ENCODE assay signal across 8 cellular contexts in the genomic region with DNA sequence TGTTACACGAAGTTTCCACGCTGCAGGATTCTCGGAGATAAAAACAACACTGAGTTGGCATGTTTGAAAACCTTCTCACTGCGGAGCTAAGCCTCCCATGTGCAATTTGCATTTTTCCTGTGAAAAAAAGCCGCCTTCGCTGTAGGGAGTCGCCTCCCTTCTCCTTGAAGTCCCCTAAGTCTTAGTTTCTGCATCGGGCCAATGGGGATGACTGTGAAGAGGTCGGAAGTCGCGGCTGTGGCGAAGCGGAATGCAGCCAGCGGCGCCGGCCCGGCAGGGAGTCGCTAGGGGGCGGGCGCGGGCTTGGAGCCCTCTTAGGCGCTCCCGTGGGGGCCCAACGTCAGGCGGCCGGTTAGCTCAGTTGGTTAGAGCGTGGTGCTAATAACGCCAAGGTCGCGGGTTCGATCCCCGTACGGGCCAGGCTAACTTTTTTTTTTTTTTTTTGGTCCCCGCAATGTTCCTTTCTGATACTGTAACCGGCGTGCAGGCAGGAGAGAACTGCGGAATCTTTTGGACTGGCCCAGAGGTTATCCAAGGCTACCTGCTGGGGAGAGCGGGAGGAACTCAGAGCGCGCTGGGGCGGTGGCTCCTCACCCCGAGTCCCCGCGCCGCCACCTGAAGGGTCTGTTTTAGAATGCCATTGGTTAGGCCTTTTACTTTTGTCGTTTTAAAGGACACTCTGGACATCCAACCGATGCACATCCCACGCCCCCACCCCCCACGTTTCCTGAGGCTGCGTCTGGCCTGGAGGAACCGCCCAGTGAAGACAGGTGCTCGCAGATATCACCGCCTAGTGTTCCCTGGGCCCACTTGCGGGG. TPM values are rescaled to one million over a fixed set of nuclear protein-coding genes. Genes with fewer than 3 reads are reported as not detected.
DNase-seq lines count a peak whose midpoint lies in the region; ATAC-seq and TF ChIP-seq lines count a peak whose summit lies in the region.

No MANE protein-coding gene starts in this region.

- H3K9me3 ChIP-seq in thoracic aorta: no peaks in the 10 kb centered on the region

- peak; percentile 95 for DNase-seq in GM12865 (ENCODE audit: low read depth)
- peak; percentile 55 for DNase-seq in NCI-H1048 (lab: John Stamatoyannopoulos, UW)
- peak; percentile 96 to 99 for DNase-seq in activated naive CD4-positive, alpha-beta T cell treated with anti-CD3 and anti-CD28 coated beads, Interleukin-2, amount 50 U/mL, for 72 hours (ENCODE audit: low spot score in 2 of 2)
- DNase-seq in head of caudate nucleus: peak; percentile 91 to 99 (median 96)
- DNase-seq in osteocyte (ENCODE audit: extremely low spot score, unreplicated experiment): peak; percentile 98
- DNase-seq in thoracic aorta (ENCODE audit: low spot score): peak; percentile 64

- ATAC-seq in HG02623 (IDR thresholded peaks at IDR 0.05; ENCODE audit: unreplicated experiment): peak; percentile 52
- peak; percentile 80 for ATAC-seq in SK-N-SH treated with all-trans-retinoic acid at 6 μM for 48 hours
- peak; percentile 76 to 77 for ATAC-seq in activated naive CD4-positive, alpha-beta T cell treated with anti-CD3 and anti-CD28 coated beads, Interleukin-2, amount 50 U/mL, for 72 hours
- peak; percentile 64 for ATAC-seq in thoracic aorta (ENCODE audit: insufficient number of reproducible peaks, low FRiP score, low read depth)

- H3K9me3 Mint-ChIP-seq in activated naive CD4-positive, alpha-beta T cell treated with anti-CD3 and anti-CD28 coated beads, Interleukin-2, amount 50 U/mL, for 72 hours: no peaks in the 10 kb centered on the region
- no peaks in the 10 kb centered on the region for H3K9me3 Mint-ChIP-seq in osteocyte (ENCODE audit: unreplicated experiment)

- peaks cover 0 to 5% of the 10 kb centered on the region in 2 donors for H3K36me3 Mint-ChIP-seq in activated naive CD4-positive, alpha-beta T cell treated with anti-CD3 and anti-CD28 coated beads, Interleukin-2, amount 50 U/mL, for 72 hours
- H3K36me3 Mint-ChIP-seq in osteocyte (ENCODE audit: unreplicated experiment): no peaks in the 10 kb centered on the region

- peak overlapping the region; percentile 64 to 75 for H3K27ac ChIP-seq in thoracic aorta

- H3K27me3 ChIP-seq in thoracic aorta (replicated peaks; ENCODE audit: insufficient read depth): no peaks in the 10 kb centered on the region

- no peaks in the 10 kb centered on the region for H3K27me3 Mint-ChIP-seq in osteocyte (ENCODE audit: unreplicated experiment)

- peaks cover 51% of the 10 kb centered on the region for H3K4me1 Mint-ChIP-seq in osteocyte (ENCODE audit: unreplicated experiment)

- peaks cover 5 to 54% of the 10 kb centered on the region in 2 donors for H3K4me1 ChIP-seq in thoracic aorta (ENCODE audit: control insufficient read depth in 1 of 2, low read depth in 2 of 2)

- H3K4me3 ChIP-seq in GM12865 (ENCODE audit: low read depth, low read length) (peak overlapping the region; percentile 73), thoracic aorta (peak overlapping the region; percentile 75)

- TF ChIP-seq CTCF in GM12865 (IDR thresholded peaks at IDR 0.05; ENCODE audit: insufficient read depth, low read depth, low read length, missing control alignments) (peak; percentile 83), osteocyte (IDR thresholded peaks at IDR 0.05) (peak; percentile 59), thoracic aorta (IDR thresholded peaks at IDR 0.05) (peak; percentile 60)

- intact Hi-C loops in head of caudate nucleus (cut with DNase I): loop anchor here (10.0 kb wide), 2 partner anchors 198 to 352 kb away; a partner anchor contains a TSS

- peak overlapping the region; percentile 98 to 99 for H3K27ac Mint-ChIP-seq in activated naive CD4-positive, alpha-beta T cell treated with anti-CD3 and anti-CD28 coated beads, Interleukin-2, amount 50 U/mL, for 72 hours
- peak overlapping the region; percentile 97 for H3K27ac Mint-ChIP-seq in osteocyte (ENCODE audit: unreplicated experiment)

- H3K4me3 Mint-ChIP-seq in osteocyte (ENCODE audit: unreplicated experiment): peak overlapping the region; percentile 89

- H3K36me3 ChIP-seq in thoracic aorta: no peaks in the 10 kb centered on the region

TF ChIP-seq in SK-N-SH treated with all-trans-retinoic acid at 6 μM for 48 hours, 23 proteins besides CTCF, POLR2A, EP300 and RAD21:
- TF ChIP-seq ESRRG (CRISPR knock-in tag; IDR thresholded peaks at IDR 0.05) (no peak), GLIS3 (CRISPR knock-in tag; IDR thresholded peaks at IDR 0.05) (no peak), TOX (CRISPR knock-in tag; IDR thresholded peaks at IDR 0.05; ENCODE audit: borderline replicate concordance) (no peak), ZFP3 (CRISPR knock-in tag; IDR thresholded peaks at IDR 0.05) (no peak), TCF4 (CRISPR knock-in tag; IDR thresholded peaks at IDR 0.05; ENCODE audit: borderline replicate concordance) (no peak), SNAI2 (CRISPR knock-in tag; IDR thresholded peaks at IDR 0.05) (peak; percentile 83; the same call in 1 of the 2 replicates), ZNF70 (CRISPR knock-in tag; IDR thresholded peaks at IDR 0.05) (peak; percentile 81), ZNF8 (CRISPR knock-in tag; IDR thresholded peaks at IDR 0.05) (no peak)
- TF ChIP-seq, protein P1, sequence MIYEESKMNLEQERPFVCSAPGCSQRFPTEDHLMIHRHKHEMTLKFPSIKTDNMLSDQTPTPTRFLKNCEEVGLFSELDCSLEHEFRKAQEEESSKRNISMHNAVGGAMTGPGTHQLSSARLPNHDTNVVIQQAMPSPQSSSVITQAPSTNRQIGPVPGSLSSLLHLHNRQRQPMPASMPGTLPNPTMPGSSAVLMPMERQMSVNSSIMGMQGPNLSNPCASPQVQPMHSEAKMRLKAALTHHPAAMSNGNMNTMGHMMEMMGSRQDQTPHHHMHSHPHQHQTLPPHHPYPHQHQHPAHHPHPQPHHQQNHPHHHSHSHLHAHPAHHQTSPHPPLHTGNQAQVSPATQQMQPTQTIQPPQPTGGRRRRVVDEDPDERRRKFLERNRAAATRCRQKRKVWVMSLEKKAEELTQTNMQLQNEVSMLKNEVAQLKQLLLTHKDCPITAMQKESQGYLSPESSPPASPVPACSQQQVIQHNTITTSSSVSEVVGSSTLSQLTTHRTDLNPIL (CRISPR knock-in tag; IDR thresholded peaks at IDR 0.05; ENCODE audit: low read depth): no peak

RNA-seq across cellular contexts. Expression of a gene that starts 2.6 kb away (rescaled TPM):
- 10 to 100 TPM in 1 of 2 donors, 1 to 10 TPM in 1; 6.3 to 19.8 TPM for total RNA-seq in activated naive CD4-positive, alpha-beta T cell treated with anti-CD3 and anti-CD28 coated beads, Interleukin-2, amount 50 U/mL, for 72 hours
- total RNA-seq in osteocyte (9.3 and 10.1 TPM in 2 replicates), thoracic aorta (1 to 10 TPM; 4.2 to 7.0 TPM)

RNA-seq across cellular contexts. Expression of a gene that starts 12.0 kb away (rescaled TPM):
- total RNA-seq in activated naive CD4-positive, alpha-beta T cell treated with anti-CD3 and anti-CD28 coated beads, Interleukin-2, amount 50 U/mL, for 72 hours: 1 to 10 TPM; 4.4 to 9.1 TPM
- total RNA-seq in osteocyte (5.8 and 9.5 TPM in 2 replicates), thoracic aorta (10 to 100 TPM; 15.0 to 41.0 TPM)

RNA-seq across cellular contexts. Expression of a gene that starts 45.7 kb away (rescaled TPM):
- total RNA-seq in activated naive CD4-positive, alpha-beta T cell treated with anti-CD3 and anti-CD28 coated beads, Interleukin-2, amount 50 U/mL, for 72 hours: 10 to 100 TPM; 42.6 to 42.8 TPM
- total RNA-seq in osteocyte (26.9 and 30.7 TPM in 2 replicates), thoracic aorta (10 to 100 TPM; 32.5 to 36.5 TPM)

RNA-seq across cellular contexts. Expression of a gene that starts 45.8 kb away (rescaled TPM):
- 1 to 10 TPM; 1.4 to 8.4 TPM for total RNA-seq in activated naive CD4-positive, alpha-beta T cell treated with anti-CD3 and anti-CD28 coated beads, Interleukin-2, amount 50 U/mL, for 72 hours
- total RNA-seq in osteocyte: 26.9 and 32.9 TPM in 2 replicates
- total RNA-seq in thoracic aorta: 10 to 100 TPM; 36.5 to 41.3 TPM

Comparison
In these comparisons a context has a peak if more than half of its experiments do, and no peak if none do; other contexts are left out.
1. Peak in every context shown above with its lines: DNase-seq, ATAC-seq, H3K4me3 ChIP-seq and H3K27ac ChIP-seq.